In the genomic region with DNA sequence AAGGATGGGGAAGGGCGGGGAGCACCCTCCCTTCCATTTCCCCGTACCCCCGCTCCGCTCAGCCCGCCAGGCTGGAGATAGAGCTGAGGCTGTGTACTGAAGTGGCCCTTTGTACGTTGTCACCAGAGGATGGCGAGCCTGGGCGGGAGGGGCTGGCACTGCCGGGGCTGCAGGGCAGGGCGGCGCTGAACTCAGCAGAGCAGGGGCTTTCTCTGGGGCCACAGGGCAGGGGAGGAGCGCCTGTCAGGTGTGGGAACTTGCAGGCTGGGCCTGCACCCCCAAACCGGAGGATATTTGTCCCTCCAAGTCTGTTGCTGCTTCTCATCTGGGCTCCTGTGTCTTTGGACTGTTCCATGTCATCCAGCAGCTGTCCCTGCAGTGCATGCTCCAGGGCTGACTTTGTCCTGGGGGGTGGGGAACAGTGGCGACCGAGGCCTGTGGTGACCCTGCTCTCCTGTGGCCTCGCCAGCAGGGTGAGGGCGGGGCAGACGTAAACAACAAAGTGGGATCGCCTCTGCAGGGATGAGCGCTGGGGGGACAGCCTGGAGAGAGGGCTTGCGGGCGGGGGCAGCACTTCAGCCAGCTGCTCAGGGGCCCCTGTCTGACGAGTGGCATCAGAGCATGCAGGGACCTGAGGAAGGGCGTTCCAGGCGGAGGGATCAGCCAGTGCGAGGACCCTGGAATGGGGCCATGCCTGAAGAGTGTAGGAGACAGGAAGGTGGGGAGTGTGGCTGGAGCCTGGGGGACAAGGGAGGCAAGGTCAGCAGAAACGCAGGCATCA, we compare ENCODE assay signal across 12 cellular contexts. TPM values are rescaled to one million over a fixed set of nuclear protein-coding genes. Genes with fewer than 3 reads are reported as not detected.
DNase-seq lines count a peak whose midpoint lies in the region; ATAC-seq and TF ChIP-seq lines count a peak whose summit lies in the region.
"Had no signal": no experiment of that assay in that cellular context is flagged by ENCODE, and none has a peak within 500 bp of the region (broad histone marks: within the 10 kb centered on the region; RNA-seq: fewer than 3 reads in every experiment).

No MANE protein-coding gene starts in this region.

- H3K36me3 ChIP-seq in Karpas-422 (ENCODE audit: insufficient read depth, low read length) = peaks cover 5% of the 10 kb centered on the region
- no peaks in the 10 kb centered on the region for H3K36me3 ChIP-seq in duodenal mucosa (ENCODE audit: control insufficient read depth in 1 of 2, insufficient read depth in 2 of 2, low read length in 2 of 2)
- H3K36me3 ChIP-seq: thoracic aorta had no signal

- H3K27ac ChIP-seq in Karpas-422 (ENCODE audit: low read length) (peak overlapping the region; percentile 99), duodenal mucosa (ENCODE audit: low read depth, low read length) (peak overlapping the region; percentile 89), foreskin keratinocyte (no peak overlapping the region)
- H3K27ac ChIP-seq: thoracic aorta had no signal

- H3K9me2 ChIP-seq in Karpas-422 (replicated peaks; ENCODE audit: insufficient read depth, low read length) = no peaks in the 10 kb centered on the region

- H3K4me3 ChIP-seq in Karpas-422 (ENCODE audit: low read length) (peak overlapping the region; percentile 49; the same call in 1 of the 2 replicates), duodenal mucosa (ENCODE audit: low read depth in 1 of 2, low read length in 2 of 2) (peak overlapping the region; percentile 65 to 67)
- H3K4me3 ChIP-seq: thoracic aorta had no signal

- no peak for ATAC-seq in GM18867 (IDR thresholded peaks at IDR 0.05; ENCODE audit: unreplicated experiment)
- no peak for ATAC-seq in foreskin keratinocyte
- no peak for ATAC-seq in HG03571 (IDR thresholded peaks at IDR 0.05; ENCODE audit: unreplicated experiment)
- ATAC-seq: PC-3 had no signal

- H3K4me2 ChIP-seq in Karpas-422 (ENCODE audit: low read depth, low read length, poor library complexity, severe bottlenecking) = peak overlapping the region; percentile 70

- DNase-seq in C1 segment of cervical spinal cord (lab: John Stamatoyannopoulos, UW) (peak in 12 of 14 donors; percentile 41 to 85 (median 71)), Karpas-422 (peak; percentile 78), nephron progenitor cell (peak; percentile 44), HK-2 (ENCODE audit: unreplicated experiment) (no peak), foreskin keratinocyte (no peak)
- DNase-seq: activated CD4-positive, alpha-beta memory T cell treated with anti-CD3 and anti-CD28 coated beads, Interleukin-2, amount 10 ng/mL, durations not matched to agents 7 days and 5 days; central memory CD4-positive, alpha-beta T cell; PC-3 had no signal

- H3K4me1 ChIP-seq in Karpas-422 (ENCODE audit: low read length) = peaks cover 99% of the 10 kb centered on the region
- peaks cover 88 to 93% of the 10 kb centered on the region in 2 donors for H3K4me1 ChIP-seq in duodenal mucosa (ENCODE audit: control insufficient read depth in 1 of 2, insufficient read depth in 2 of 2, low read length in 2 of 2)
- H3K4me1 ChIP-seq in foreskin keratinocyte = no peaks in the 10 kb centered on the region

- peaks cover 81% of the 10 kb centered on the region for H3K4me1 Mint-ChIP-seq in nephron progenitor cell

- peak overlapping the region; percentile 69 for H3K4me3 Mint-ChIP-seq in nephron progenitor cell
- H3K4me3 Mint-ChIP-seq: activated CD4-positive, alpha-beta memory T cell treated with anti-CD3 and anti-CD28 coated beads, Interleukin-2, amount 10 ng/mL, durations not matched to agents 7 days and 5 days had no signal

- H3K36me3 Mint-ChIP-seq in nephron progenitor cell (ENCODE audit: low read depth) = no peaks in the 10 kb centered on the region

- H3K9ac ChIP-seq in Karpas-422 (ENCODE audit: low read length) = peak overlapping the region; percentile 82
- peak overlapping the region; percentile 77 to 87 for H3K9ac ChIP-seq in duodenal mucosa (ENCODE audit: low read depth in 1 of 2, low read length in 2 of 2)

- TF ChIP-seq CTCF in nephron progenitor cell (IDR thresholded peaks at IDR 0.05) = no peak
- no peak for TF ChIP-seq CTCF in foreskin keratinocyte (conservative IDR thresholded peaks at IDR 0.05)

- peaks cover 3% of the 10 kb centered on the region for H3K27me3 Mint-ChIP-seq in nephron progenitor cell (ENCODE audit: low read depth, poor library complexity)
- H3K27me3 Mint-ChIP-seq: activated CD4-positive, alpha-beta memory T cell treated with anti-CD3 and anti-CD28 coated beads, Interleukin-2, amount 10 ng/mL, durations not matched to agents 7 days and 5 days had no signal

- peaks cover 23% of the 10 kb centered on the region; the same call in 1 of the 2 replicates for H4K20me1 ChIP-seq in Karpas-422 (ENCODE audit: insufficient read depth, low read depth, low read length)

- H3K27me3 ChIP-seq in Karpas-422 (ENCODE audit: low read length) (no peaks in the 10 kb centered on the region), duodenal mucosa (ENCODE audit: control insufficient read depth in 1 of 2, insufficient read depth in 2 of 2, low read length in 2 of 2) (no peaks in the 10 kb centered on the region), foreskin keratinocyte (peaks cover 39% of the 10 kb centered on the region)

- peak overlapping the region; percentile 94 for H3K27ac Mint-ChIP-seq in nephron progenitor cell
- H3K27ac Mint-ChIP-seq: activated CD4-positive, alpha-beta memory T cell treated with anti-CD3 and anti-CD28 coated beads, Interleukin-2, amount 10 ng/mL, durations not matched to agents 7 days and 5 days had no signal

- peaks cover 91% of the 10 kb centered on the region for H3K79me2 ChIP-seq in Karpas-422 (ENCODE audit: low read length)

- H3K9me3 ChIP-seq in Karpas-422 (ENCODE audit: low read length) = no peaks in the 10 kb centered on the region
- no peaks in the 10 kb centered on the region for H3K9me3 ChIP-seq in duodenal mucosa (ENCODE audit: control insufficient read depth in 1 of 2, low read length in 2 of 2)
- H3K9me3 ChIP-seq: thoracic aorta had no signal

- no peak overlapping the region for H2AFZ ChIP-seq in Karpas-422 (ENCODE audit: low read length)

- no peaks in the 10 kb centered on the region for H3K9me3 Mint-ChIP-seq in nephron progenitor cell
- H3K9me3 Mint-ChIP-seq: activated CD4-positive, alpha-beta memory T cell treated with anti-CD3 and anti-CD28 coated beads, Interleukin-2, amount 10 ng/mL, durations not matched to agents 7 days and 5 days had no signal

RNA-seq across cellular contexts. Expression of a gene that starts 13.1 kb away (rescaled TPM):
- total RNA-seq in Karpas-422 (2014; rRNA removed; shearing (Covaris generic); ENCODE audit: low replicate concordance) = 34.8 and 52.7 TPM in 2 replicates
- not detected in 2 replicates for total RNA-seq in foreskin keratinocyte
- not detected in 2 replicates for polyA plus RNA-seq in foreskin keratinocyte
- total RNA-seq: PC-3 had no signal

RNA-seq across cellular contexts. Expression of a gene that starts 32.2 kb away (rescaled TPM):
- 23.2 and 25.0 TPM in 2 replicates for total RNA-seq in Karpas-422 (2014; rRNA removed; shearing (Covaris generic); ENCODE audit: low replicate concordance)
- total RNA-seq in foreskin keratinocyte = 27.6 and 28.0 TPM in 2 replicates
- polyA plus RNA-seq in foreskin keratinocyte = 10.0 and 11.2 TPM in 2 replicates

RNA-seq across cellular contexts. Expression of a gene that starts 50.5 kb away (rescaled TPM):
- 543 and 666 TPM in 2 replicates for total RNA-seq in Karpas-422 (2014; rRNA removed; shearing (Covaris generic); ENCODE audit: low replicate concordance)
- 541 and 610 TPM in 2 replicates for total RNA-seq in foreskin keratinocyte
- 662 and 690 TPM in 2 replicates for polyA plus RNA-seq in foreskin keratinocyte

Comparison
In these comparisons a context has a peak if more than half of its experiments do, and no peak if none do; other contexts are left out.
1. DNase-seq: peak in C1 segment of cervical spinal cord (12 of 14), Karpas-422 (single experiment) and nephron progenitor cell (single experiment); none in HK-2 (single experiment) and foreskin keratinocyte (0 of 2).
2. RNA of a gene that starts 13.1 kb away (total RNA-seq): 34.8 to 52.7 TPM in Karpas-422; not detected in foreskin keratinocyte; every median in the first group is over 10 times any median in the second.